ENCODE assay signal across 1 cellular context in the genomic region with DNA sequence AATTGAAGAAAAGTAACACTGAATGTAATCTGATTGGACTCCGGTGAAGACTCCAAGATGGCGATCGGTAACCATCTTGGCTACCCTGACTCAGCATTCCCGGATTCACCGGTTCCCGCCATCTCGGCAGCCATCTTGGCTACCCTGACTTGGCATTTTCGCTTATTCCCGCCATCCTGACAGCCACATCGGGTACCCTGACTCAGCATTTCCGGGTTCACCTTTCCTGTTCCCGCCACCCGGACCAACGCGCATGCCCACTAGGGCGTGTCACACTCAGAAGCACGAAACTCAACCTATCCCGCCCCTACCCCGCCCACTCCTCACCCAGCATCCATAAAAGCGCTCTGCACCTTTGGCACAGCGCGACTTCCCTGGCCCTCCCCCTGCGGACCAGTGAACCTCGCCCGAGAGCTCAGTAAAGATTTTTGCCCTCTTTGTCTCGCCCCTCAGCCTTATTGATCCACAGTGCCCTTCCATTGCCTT.
TF ChIP-seq lines count a peak whose summit lies in the region.

No MANE protein-coding gene starts in this region.

TF ChIP-seq in K562, 482 proteins besides CTCF, POLR2A, EP300 and RAD21 (continued from another document):
- TF ChIP-seq FOXK1 (CRISPR knock-in tag; IDR thresholded peaks at IDR 0.05; ENCODE audit: borderline replicate concordance), result no peak
- TF ChIP-seq, protein P1, sequence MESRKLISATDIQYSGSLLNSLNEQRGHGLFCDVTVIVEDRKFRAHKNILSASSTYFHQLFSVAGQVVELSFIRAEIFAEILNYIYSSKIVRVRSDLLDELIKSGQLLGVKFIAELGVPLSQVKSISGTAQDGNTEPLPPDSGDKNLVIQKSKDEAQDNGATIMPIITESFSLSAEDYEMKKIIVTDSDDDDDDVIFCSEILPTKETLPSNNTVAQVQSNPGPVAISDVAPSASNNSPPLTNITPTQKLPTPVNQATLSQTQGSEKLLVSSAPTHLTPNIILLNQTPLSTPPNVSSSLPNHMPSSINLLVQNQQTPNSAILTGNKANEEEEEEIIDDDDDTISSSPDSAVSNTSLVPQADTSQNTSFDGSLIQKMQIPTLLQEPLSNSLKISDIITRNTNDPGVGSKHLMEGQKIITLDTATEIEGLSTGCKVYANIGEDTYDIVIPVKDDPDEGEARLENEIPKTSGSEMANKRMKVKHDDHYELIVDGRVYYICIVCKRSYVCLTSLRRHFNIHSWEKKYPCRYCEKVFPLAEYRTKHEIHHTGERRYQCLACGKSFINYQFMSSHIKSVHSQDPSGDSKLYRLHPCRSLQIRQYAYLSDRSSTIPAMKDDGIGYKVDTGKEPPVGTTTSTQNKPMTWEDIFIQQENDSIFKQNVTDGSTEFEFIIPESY (CRISPR knock-in tag; IDR thresholded peaks at IDR 0.05), result peak; percentile 98
- peak; percentile 41; the same call in 1 of the 2 replicates for TF ChIP-seq NFE2 (IDR thresholded peaks at IDR 0.05; ENCODE audit: low read depth)
- no peak for TF ChIP-seq PRPF4 (IDR thresholded peaks at IDR 0.05; ENCODE audit: insufficient read depth, low read depth, low read length, poor library complexity, severe bottlenecking)
- no peak for TF ChIP-seq TARDBP (IDR thresholded peaks at IDR 0.05)
